14 cellular contexts compared by ENCODE assay signal in the genomic region with DNA sequence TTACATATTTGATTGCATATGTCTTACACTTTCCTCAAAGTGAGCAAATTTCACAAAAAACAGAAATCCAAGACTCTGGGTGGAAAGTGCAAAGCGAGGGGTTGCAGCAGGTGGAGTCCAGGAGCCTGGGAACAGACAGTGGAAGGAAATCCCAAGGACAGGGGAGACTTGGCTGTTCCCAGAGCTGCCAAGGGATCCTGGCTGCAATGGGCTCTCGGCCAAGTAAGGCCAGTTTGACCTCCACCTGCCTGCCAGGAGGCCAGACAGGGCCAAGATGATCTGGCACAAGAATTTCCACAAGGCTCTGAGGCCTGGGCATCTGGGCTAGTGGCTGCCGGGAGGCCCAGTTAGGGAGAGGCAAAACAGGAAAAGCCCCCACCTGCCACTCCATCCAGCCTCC. TPM values are rescaled to one million over a fixed set of nuclear protein-coding genes. Genes with fewer than 3 reads are reported as not detected.
A peak's percentile ranks its signal among the peaks of the same experiment; 100 is the strongest.
DNase-seq lines count a peak whose midpoint lies in the region; ATAC-seq, FAIRE-seq and TF ChIP-seq lines count a peak whose summit lies in the region.
"Had no signal": no experiment of that assay in that cellular context is flagged by ENCODE, and none has a peak within 500 bp of the region (broad histone marks: within the 10 kb centered on the region; RNA-seq: fewer than 3 reads in every experiment).

No MANE protein-coding gene starts in this region.

- ATAC-seq in aorta (ENCODE audit: low FRiP score) (peak; percentile 29), GM18909 (IDR thresholded peaks at IDR 0.05; ENCODE audit: poor library complexity, unreplicated experiment) (no peak)

- H3K4me2 ChIP-seq in SK-N-SH (no peak overlapping the region), endothelial cell of umbilical vein (ENCODE audit: insufficient read depth, low read length) (no peak overlapping the region)

- no peaks in the 10 kb centered on the region for H3K27me3 ChIP-seq in SK-N-SH (ENCODE audit: insufficient read depth)
- H3K27me3 ChIP-seq in endothelial cell of umbilical vein (ENCODE audit: control insufficient read depth in 2 of 2, insufficient read depth in 2 of 2, low read length in 2 of 2) = no peaks in the 10 kb centered on the region
- no peaks in the 10 kb centered on the region for H3K27me3 ChIP-seq in aorta (ENCODE audit: control insufficient read depth in 1 of 2, insufficient read depth in 2 of 2, low read length in 1 of 2)
- H3K27me3 ChIP-seq: neutrophil, sigmoid colon had no signal

- no peaks in the 10 kb centered on the region for H3K36me3 ChIP-seq in SK-N-SH (replicated peaks in 1 of 2; ENCODE audit: control insufficient read depth in 1 of 2, insufficient read depth in 2 of 2, low read length in 1 of 2)
- H3K36me3 ChIP-seq in endothelial cell of umbilical vein (ENCODE audit: control insufficient read depth in 2 of 2, extremely low read depth in 1 of 2, insufficient read depth in 2 of 2, low read length in 2 of 2) = no peaks in the 10 kb centered on the region
- H3K36me3 ChIP-seq in aorta (ENCODE audit: control insufficient read depth in 1 of 2, insufficient read depth in 2 of 2, low read length in 1 of 2) = no peaks in the 10 kb centered on the region
- H3K36me3 ChIP-seq: neutrophil, sigmoid colon had no signal

- H4K20me1 ChIP-seq in SK-N-SH (ENCODE audit: insufficient read depth) (no peaks in the 10 kb centered on the region), endothelial cell of umbilical vein (replicated peaks; ENCODE audit: control insufficient read depth, extremely low read depth, insufficient read depth, low read length) (no peaks in the 10 kb centered on the region)

- H2AFZ ChIP-seq in SK-N-SH (ENCODE audit: low read depth) (no peak overlapping the region), endothelial cell of umbilical vein (ENCODE audit: low read depth, low read length) (no peak overlapping the region)

- H3F3A ChIP-seq in SK-N-SH (replicated peaks; ENCODE audit: insufficient read depth) = no peaks in the 10 kb centered on the region

- TF ChIP-seq RAD21 in SK-N-SH (IDR thresholded peaks at IDR 0.05; ENCODE audit: low read length) = no peak

- dilution Hi-C loops in endothelial cell of umbilical vein (cut with MboI; ENCODE audit: extremely low pct_ligation_motif_present, low sequenced_read_pairs) = no loop called here

- H3K9me2 ChIP-seq in SK-N-SH = no peaks in the 10 kb centered on the region

- no TSS peak for BruUV-seq in endothelial cell of umbilical vein (replicated peaks; lab: Mats Ljungman, UMichigan)

- no peak for FAIRE-seq in endothelial cell of umbilical vein (lab: Jason Lieb, UNC)

- H3K9me3 ChIP-seq in SK-N-SH (no peaks in the 10 kb centered on the region), endothelial cell of umbilical vein (replicated peaks; ENCODE audit: control insufficient read depth, insufficient read depth, low read length) (no peaks in the 10 kb centered on the region), aorta (ENCODE audit: control insufficient read depth, low read length) (no peaks in the 10 kb centered on the region)
- H3K9me3 ChIP-seq: neutrophil, sigmoid colon had no signal

- peak; percentile 56 for DNase-seq in SK-N-SH
- peak; percentile 58 for DNase-seq in endothelial cell of umbilical vein (ENCODE audit: low read depth, low spot score)
- DNase-seq in midbrain (lab: John Stamatoyannopoulos, UW) = peak; percentile 9
- no peak for DNase-seq in aorta
- DNase-seq in NK-92 (lab: John Stamatoyannopoulos, UW; ENCODE audit: unreplicated experiment) = no peak
- DNase-seq in SK-N-DZ (ENCODE audit: low spot score) = no peak
- DNase-seq: activated CD4-positive, alpha-beta T cell treated with anti-CD3 and anti-CD28 coated beads for 4 hours; activated naive CD4-positive, alpha-beta T cell treated with anti-CD3 and anti-CD28 coated beads for 36 hours; NCI-H2081; PC-3; sigmoid colon; stimulated activated CD4-positive, alpha-beta T cell treated with anti-CD3 and anti-CD28 coated beads, Interleukin-1b, Interleukin-23, amount 100 ng/mL, for 48 hours had no signal

- H3K4me3 ChIP-seq in SK-N-SH (ENCODE audit: low read depth in 2 of 2, low read length in 1 of 2) (no peak overlapping the region), endothelial cell of umbilical vein (replicated peaks in 1 of 3; ENCODE audit: insufficient read depth in 1 of 3, low read depth in 1 of 3, low read length in 3 of 3) (no peak overlapping the region), aorta (ENCODE audit: low read length in 2 of 2) (no peak overlapping the region)
- H3K4me3 ChIP-seq: sigmoid colon had no signal

- WGBS in SK-N-SH (ENCODE audit: low lambda C conversion rate) = 70% methylated on average over 2 of the region's 3 CpGs
- 48 to 55% methylated on average over 3 of the region's 3 CpGs for WGBS in aorta, 2 donors

- no peak for TF ChIP-seq EP300 in SK-N-SH (IDR thresholded peaks at IDR 0.05; ENCODE audit: borderline replicate concordance in 1 of 2, low read depth in 1 of 2, low read length in 1 of 2)

- POLR2A ChIA-PET in SK-N-SH (lab: Yijun Ruan, JAX) = interaction anchor here (1.2 kb wide), 1 partner anchor 9 kb away, joined by 5 read pairs; no protein-coding TSS in a partner anchor
- POLR2A ChIA-PET in endothelial cell of umbilical vein (lab: Charles Lee) = no interaction called here

- H3K9ac ChIP-seq in SK-N-SH (no peak overlapping the region), endothelial cell of umbilical vein (replicated peaks; ENCODE audit: extremely low read depth, insufficient read depth, low read length) (no peak overlapping the region)

- H3K4me1 ChIP-seq in SK-N-SH (ENCODE audit: control insufficient read depth in 1 of 2, insufficient read depth in 2 of 2, low read depth in 1 of 2, low read length in 1 of 2) = peaks cover 0 to 48% of the 10 kb centered on the region in 2 experiments; a peak in 2 of 4 replicates
- H3K4me1 ChIP-seq in endothelial cell of umbilical vein (ENCODE audit: control insufficient read depth, extremely low read depth, insufficient read depth, low read length) = no peaks in the 10 kb centered on the region
- H3K4me1 ChIP-seq in aorta (ENCODE audit: control insufficient read depth in 1 of 2, insufficient read depth in 2 of 2, low read length in 2 of 2) = no peaks in the 10 kb centered on the region

- TF ChIP-seq CTCF in SK-N-SH (IDR thresholded peaks at IDR 0.05) = no peak
- no peak for TF ChIP-seq CTCF in endothelial cell of umbilical vein (IDR thresholded peaks at IDR 0.05; ENCODE audit: extremely low read depth in 1 of 2, insufficient read depth in 1 of 2, low read depth in 1 of 2, low read length in 2 of 2)

- no peak for TF ChIP-seq POLR2A in endothelial cell of umbilical vein (IDR thresholded peaks at IDR 0.05; ENCODE audit: low read depth, low read length)

- intact Hi-C loops in endothelial cell of umbilical vein (cut with micrococcal nuclease) (no loop called here), aorta (cut with DNase I) (no loop called here)

- H3K79me2 ChIP-seq in SK-N-SH (ENCODE audit: insufficient read depth) = no peaks in the 10 kb centered on the region
- H3K79me2 ChIP-seq in endothelial cell of umbilical vein (ENCODE audit: control insufficient read depth, insufficient read depth, low read length) = peaks cover 33% of the 10 kb centered on the region

- CTCF ChIA-PET in SK-N-SH (lab: Yijun Ruan, JAX) = no interaction called here
- CTCF ChIA-PET in endothelial cell of umbilical vein (lab: Charles Lee) = no interaction called here

- H3K27ac ChIP-seq in SK-N-SH (ENCODE audit: low read depth in 2 of 2, low read length in 1 of 2) = peak overlapping the region in 1 of 2 experiments; percentile 88; a peak in 2 of 4 replicates
- no peak overlapping the region for H3K27ac ChIP-seq in endothelial cell of umbilical vein (ENCODE audit: insufficient read depth, low read depth, low read length)
- H3K27ac ChIP-seq in aorta (ENCODE audit: low read depth in 1 of 2, low read length in 2 of 2) = no peak overlapping the region
- H3K27ac ChIP-seq: neutrophil had no signal

- no peaks in the 10 kb centered on the region for H3K9me1 ChIP-seq in endothelial cell of umbilical vein (replicated peaks; ENCODE audit: control insufficient read depth, extremely low read depth, insufficient read depth, low read length)

TF ChIP-seq in SK-N-SH, 30 proteins besides CTCF, POLR2A, EP300 and RAD21:
- TF ChIP-seq MEF2A (IDR thresholded peaks at IDR 0.05; ENCODE audit: borderline replicate concordance, low read depth) (no peak), FOXJ3 (CRISPR knock-in tag; IDR thresholded peaks at IDR 0.05) (no peak), ELF1 (IDR thresholded peaks at IDR 0.05) (no peak), FOXM1 (IDR thresholded peaks at IDR 0.05; ENCODE audit: low read depth) (no peak)

TF ChIP-seq in endothelial cell of umbilical vein, 7 proteins besides CTCF, POLR2A, EP300 and RAD21:
- TF ChIP-seq FOS (IDR thresholded peaks at IDR 0.05; ENCODE audit: borderline replicate concordance, insufficient read depth, low read length) = no peak
- no peak for TF ChIP-seq EZH2 (IDR thresholded peaks at IDR 0.05; ENCODE audit: borderline replicate concordance, low read depth, low read length, severe bottlenecking)
- TF ChIP-seq, protein P1, sequence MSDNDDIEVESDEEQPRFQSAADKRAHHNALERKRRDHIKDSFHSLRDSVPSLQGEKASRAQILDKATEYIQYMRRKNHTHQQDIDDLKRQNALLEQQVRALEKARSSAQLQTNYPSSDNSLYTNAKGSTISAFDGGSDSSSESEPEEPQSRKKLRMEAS (IDR thresholded peaks at IDR 0.05; ENCODE audit: insufficient read depth, insufficient read length) = no peak
- TF ChIP-seq GATA2 (IDR thresholded peaks at IDR 0.05; ENCODE audit: insufficient read depth, insufficient read length, low read depth, low read length) = no peak
- TF ChIP-seq JUN (IDR thresholded peaks at IDR 0.05; ENCODE audit: borderline replicate concordance, insufficient read depth, insufficient read length, low read depth) = no peak
- no peak for TF ChIP-seq POLR2AphosphoS5 (IDR thresholded peaks at IDR 0.05; ENCODE audit: insufficient read depth, low read depth, low read length)
- no peak for TF ChIP-seq MYC (IDR thresholded peaks at IDR 0.05; ENCODE audit: low read depth, low read length)

RNA-seq across cellular contexts. Expression of a gene that starts 16.6 kb away (rescaled TPM):
- polyA plus RNA-seq in SK-N-SH (2012; rRNA removed) (12.8 and 33.0 TPM in 2 replicates), endothelial cell of umbilical vein (133 and 141 TPM in 2 replicates), aorta (1 to 10 TPM; 6.6 to 8.9 TPM)
- 17.4 and 25.1 TPM in 2 replicates for polyA plus RNA-seq in SK-N-SH (2012; cell fraction: cytosol; rRNA removed)
- 36.4 and 45.3 TPM in 2 replicates for polyA plus RNA-seq in SK-N-SH (2012; cell fraction: nucleus; rRNA removed)
- total RNA-seq in endothelial cell of umbilical vein (125 TPM in 2 replicates), aorta (10 to 100 TPM; 15.0 to 38.5 TPM)
- polyA plus RNA-seq in endothelial cell of umbilical vein (2011; cell fraction: cytosol; rRNA removed) = 88.9 and 96.7 TPM in 2 replicates
- polyA plus RNA-seq in endothelial cell of umbilical vein (2011; cell fraction: nucleus; rRNA removed) = 99.8 and 106 TPM in 2 replicates
- polyA plus RNA-seq in endothelial cell of umbilical vein (2012) = 97.9 and 111 TPM in 2 replicates
- polyA minus RNA-seq in endothelial cell of umbilical vein = 101 and 103 TPM in 2 replicates
- 54.0 TPM for polyA minus RNA-seq in endothelial cell of umbilical vein (2011; cell fraction: cytosol; rRNA and poly(A)+ RNA removed)
- polyA minus RNA-seq in endothelial cell of umbilical vein (2011; cell fraction: nucleus; rRNA and poly(A)+ RNA removed) = 34.3 and 35.2 TPM in 2 replicates
- 24.3 and 28.7 TPM in 2 replicates for polyA plus RNA-seq in SK-N-DZ (2014; cell fraction: cytosol; rRNA removed)
- polyA plus RNA-seq in SK-N-DZ (2014; cell fraction: nucleus; rRNA removed) = 39.8 and 51.1 TPM in 2 replicates

Comparison
In these comparisons a context has a peak if more than half of its experiments do, and no peak if none do; other contexts are left out.
1. DNase-seq: peak in SK-N-SH (single experiment), endothelial cell of umbilical vein (single experiment) and midbrain (single experiment); none in aorta (0 of 2), NK-92 (single experiment) and SK-N-DZ (single experiment).